In the genomic region with DNA sequence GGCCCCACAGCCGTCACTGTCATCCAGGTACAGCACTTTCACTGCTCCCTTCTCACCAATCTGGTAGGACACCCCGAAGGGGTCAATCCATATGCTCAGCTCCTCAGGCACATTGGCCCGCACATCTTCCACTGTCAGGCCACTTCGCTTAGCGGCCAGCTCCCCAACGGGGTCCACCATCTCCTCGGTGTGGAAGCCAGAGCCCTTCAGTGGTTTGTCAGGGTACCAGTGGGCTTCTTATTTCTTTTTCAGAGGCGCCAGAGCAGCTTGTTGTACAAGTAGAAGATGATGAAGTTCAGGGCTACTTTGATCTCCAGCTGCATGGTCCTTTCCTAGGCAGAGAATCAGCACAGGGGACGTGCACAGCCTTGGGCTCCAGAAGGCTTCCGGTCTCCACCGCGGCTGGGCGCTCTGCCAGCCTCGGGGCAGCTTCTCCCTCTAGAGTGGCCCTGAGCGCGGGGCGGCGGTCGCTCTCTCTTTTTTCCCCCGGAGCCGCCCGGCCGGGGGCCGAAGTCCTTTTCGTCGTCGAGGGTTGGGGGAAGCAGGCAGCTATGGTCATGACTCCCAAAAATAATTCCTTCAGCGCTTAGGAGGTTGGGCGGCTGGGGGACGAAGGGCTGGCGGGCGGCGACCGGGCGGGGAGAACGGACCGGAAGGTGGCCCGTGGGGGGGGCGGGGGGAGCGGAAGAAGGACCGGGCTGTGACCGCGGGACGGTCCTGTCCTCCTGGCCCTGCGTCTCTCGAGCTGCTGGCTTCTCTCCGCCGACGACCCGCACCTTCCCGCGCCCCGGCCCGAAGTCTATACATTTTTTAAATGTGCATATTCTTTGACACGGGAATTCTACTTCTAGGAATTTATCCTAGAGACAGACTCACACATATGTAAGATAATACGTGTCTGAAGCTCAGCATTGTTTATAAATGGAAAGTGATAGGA, we compare ENCODE assay signal across 1 cellular context.
TF ChIP-seq lines count a peak whose summit lies in the region.

No MANE protein-coding gene starts in this region.

TF ChIP-seq in K562, 482 proteins besides CTCF, POLR2A, EP300 and RAD21 (continued from another document and continues in another):
- TF ChIP-seq, protein P1, sequence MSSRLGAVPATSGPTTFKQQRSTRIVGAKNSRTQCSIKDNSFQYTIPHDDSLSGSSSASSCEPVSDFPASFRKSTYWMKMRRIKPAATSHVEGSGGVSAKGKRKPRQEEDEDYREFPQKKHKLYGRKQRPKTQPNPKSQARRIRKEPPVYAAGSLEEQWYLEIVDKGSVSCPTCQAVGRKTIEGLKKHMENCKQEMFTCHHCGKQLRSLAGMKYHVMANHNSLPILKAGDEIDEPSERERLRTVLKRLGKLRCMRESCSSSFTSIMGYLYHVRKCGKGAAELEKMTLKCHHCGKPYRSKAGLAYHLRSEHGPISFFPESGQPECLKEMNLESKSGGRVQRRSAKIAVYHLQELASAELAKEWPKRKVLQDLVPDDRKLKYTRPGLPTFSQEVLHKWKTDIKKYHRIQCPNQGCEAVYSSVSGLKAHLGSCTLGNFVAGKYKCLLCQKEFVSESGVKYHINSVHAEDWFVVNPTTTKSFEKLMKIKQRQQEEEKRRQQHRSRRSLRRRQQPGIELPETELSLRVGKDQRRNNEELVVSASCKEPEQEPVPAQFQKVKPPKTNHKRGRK (tag; IDR thresholded peaks at IDR 0.05): no peak
- TF ChIP-seq TRIM24 (IDR thresholded peaks at IDR 0.05) (no peak; a peak in 2 of 4 replicates), FOXJ2 (tag; IDR thresholded peaks at IDR 0.05) (no peak), KDM5B (IDR thresholded peaks at IDR 0.05; ENCODE audit: insufficient replicate concordance, low read depth, low read length) (peak; percentile 67), ZNF175 (CRISPR knock-in tag; IDR thresholded peaks at IDR 0.05; ENCODE audit: low read depth) (peak; percentile 71; the same call in 1 of the 2 replicates), POLR2G (IDR thresholded peaks at IDR 0.05; ENCODE audit: low read depth, low read length) (peak; percentile 92), SUPT5H (IDR thresholded peaks at IDR 0.05) (peak; percentile 77), NR3C1 (CRISPR knock-in tag; IDR thresholded peaks at IDR 0.05) (no peak), TOE1 (IDR thresholded peaks at IDR 0.05; ENCODE audit: borderline replicate concordance) (peak; percentile 53; the same call in 1 of the 2 replicates), TOE1 (CRISPR knock-in tag; IDR thresholded peaks at IDR 0.05; ENCODE audit: borderline replicate concordance, low read depth) (0 out of 2 replicates have a peak, but pooled peaks have one; percentile 15), RUNX1 (IDR thresholded peaks at IDR 0.05; ENCODE audit: low read depth) (no peak), RBM34 (IDR thresholded peaks at IDR 0.05; ENCODE audit: borderline replicate concordance, insufficient read depth, low read length) (no peak), RBM22 (IDR thresholded peaks at IDR 0.05; ENCODE audit: low read depth, low read length, poor library complexity, severe bottlenecking) (no peak), ZNF140 (CRISPR knock-in tag; IDR thresholded peaks at IDR 0.05) (no peak), CREM (IDR thresholded peaks at IDR 0.05; ENCODE audit: low read depth) (peak; percentile 62; the same call in 1 of the 2 replicates), SETDB1 (IDR thresholded peaks at IDR 0.05; ENCODE audit: low read length) (no peak), YY1 (IDR thresholded peaks at IDR 0.05; ENCODE audit: borderline replicate concordance in 1 of 3, control insufficient read depth in 1 of 3, extremely low read depth in 1 of 3, insufficient read depth in 3 of 3, insufficient read length in 1 of 3, insufficient replicate concordance in 2 of 3, low read depth in 1 of 3, low read length in 2 of 3) (peak in 1 of 3 experiments; percentile 12), GABPA (tag; conservative IDR thresholded peaks at IDR 0.05; ENCODE audit: low read depth) (peak; percentile 99), SMAD3 (CRISPR knock-in tag; conservative IDR thresholded peaks at IDR 0.05) (no peak), HDGF (IDR thresholded peaks at IDR 0.05) (no peak), CREB1 (IDR thresholded peaks at IDR 0.05) (no peak), CREB1 (CRISPR knock-in tag; IDR thresholded peaks at IDR 0.05) (no peak), CBX2 (IDR thresholded peaks at IDR 0.05; ENCODE audit: insufficient read depth, low read length, poor library complexity, severe bottlenecking) (no peak), FOXM1 (IDR thresholded peaks at IDR 0.05; ENCODE audit: low read depth) (no peak), FOXM1 (CRISPR knock-in tag; IDR thresholded peaks at IDR 0.05; ENCODE audit: low read depth) (peak; percentile 79), PHF20 (IDR thresholded peaks at IDR 0.05; ENCODE audit: partially characterized antibody) (peak; percentile 56), HMG20A (CRISPR knock-in tag; conservative IDR thresholded peaks at IDR 0.05) (no peak), CHD2 (IDR thresholded peaks at IDR 0.05; ENCODE audit: low read depth, low read length) (peak; percentile 49; the same call in 1 of the 2 replicates)
- TF ChIP-seq, protein P2, sequence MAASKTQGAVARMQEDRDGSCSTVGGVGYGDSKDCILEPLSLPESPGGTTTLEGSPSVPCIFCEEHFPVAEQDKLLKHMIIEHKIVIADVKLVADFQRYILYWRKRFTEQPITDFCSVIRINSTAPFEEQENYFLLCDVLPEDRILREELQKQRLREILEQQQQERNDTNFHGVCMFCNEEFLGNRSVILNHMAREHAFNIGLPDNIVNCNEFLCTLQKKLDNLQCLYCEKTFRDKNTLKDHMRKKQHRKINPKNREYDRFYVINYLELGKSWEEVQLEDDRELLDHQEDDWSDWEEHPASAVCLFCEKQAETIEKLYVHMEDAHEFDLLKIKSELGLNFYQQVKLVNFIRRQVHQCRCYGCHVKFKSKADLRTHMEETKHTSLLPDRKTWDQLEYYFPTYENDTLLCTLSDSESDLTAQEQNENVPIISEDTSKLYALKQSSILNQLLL (CRISPR knock-in tag; IDR thresholded peaks at IDR 0.05; ENCODE audit: borderline replicate concordance): no peak
- TF ChIP-seq, protein P3, sequence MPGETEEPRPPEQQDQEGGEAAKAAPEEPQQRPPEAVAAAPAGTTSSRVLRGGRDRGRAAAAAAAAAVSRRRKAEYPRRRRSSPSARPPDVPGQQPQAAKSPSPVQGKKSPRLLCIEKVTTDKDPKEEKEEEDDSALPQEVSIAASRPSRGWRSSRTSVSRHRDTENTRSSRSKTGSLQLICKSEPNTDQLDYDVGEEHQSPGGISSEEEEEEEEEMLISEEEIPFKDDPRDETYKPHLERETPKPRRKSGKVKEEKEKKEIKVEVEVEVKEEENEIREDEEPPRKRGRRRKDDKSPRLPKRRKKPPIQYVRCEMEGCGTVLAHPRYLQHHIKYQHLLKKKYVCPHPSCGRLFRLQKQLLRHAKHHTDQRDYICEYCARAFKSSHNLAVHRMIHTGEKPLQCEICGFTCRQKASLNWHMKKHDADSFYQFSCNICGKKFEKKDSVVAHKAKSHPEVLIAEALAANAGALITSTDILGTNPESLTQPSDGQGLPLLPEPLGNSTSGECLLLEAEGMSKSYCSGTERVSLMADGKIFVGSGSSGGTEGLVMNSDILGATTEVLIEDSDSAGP (CRISPR knock-in tag; IDR thresholded peaks at IDR 0.05): no peak
- TF ChIP-seq, protein P4, sequence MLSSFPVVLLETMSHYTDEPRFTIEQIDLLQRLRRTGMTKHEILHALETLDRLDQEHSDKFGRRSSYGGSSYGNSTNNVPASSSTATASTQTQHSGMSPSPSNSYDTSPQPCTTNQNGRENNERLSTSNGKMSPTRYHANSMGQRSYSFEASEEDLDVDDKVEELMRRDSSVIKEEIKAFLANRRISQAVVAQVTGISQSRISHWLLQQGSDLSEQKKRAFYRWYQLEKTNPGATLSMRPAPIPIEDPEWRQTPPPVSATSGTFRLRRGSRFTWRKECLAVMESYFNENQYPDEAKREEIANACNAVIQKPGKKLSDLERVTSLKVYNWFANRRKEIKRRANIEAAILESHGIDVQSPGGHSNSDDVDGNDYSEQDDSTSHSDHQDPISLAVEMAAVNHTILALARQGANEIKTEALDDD (IDR thresholded peaks at IDR 0.05): no peak
- TF ChIP-seq, protein P5, sequence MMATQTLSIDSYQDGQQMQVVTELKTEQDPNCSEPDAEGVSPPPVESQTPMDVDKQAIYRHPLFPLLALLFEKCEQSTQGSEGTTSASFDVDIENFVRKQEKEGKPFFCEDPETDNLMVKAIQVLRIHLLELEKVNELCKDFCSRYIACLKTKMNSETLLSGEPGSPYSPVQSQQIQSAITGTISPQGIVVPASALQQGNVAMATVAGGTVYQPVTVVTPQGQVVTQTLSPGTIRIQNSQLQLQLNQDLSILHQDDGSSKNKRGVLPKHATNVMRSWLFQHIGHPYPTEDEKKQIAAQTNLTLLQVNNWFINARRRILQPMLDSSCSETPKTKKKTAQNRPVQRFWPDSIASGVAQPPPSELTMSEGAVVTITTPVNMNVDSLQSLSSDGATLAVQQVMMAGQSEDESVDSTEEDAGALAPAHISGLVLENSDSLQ (IDR thresholded peaks at IDR 0.05): no peak
- TF ChIP-seq, protein P6, sequence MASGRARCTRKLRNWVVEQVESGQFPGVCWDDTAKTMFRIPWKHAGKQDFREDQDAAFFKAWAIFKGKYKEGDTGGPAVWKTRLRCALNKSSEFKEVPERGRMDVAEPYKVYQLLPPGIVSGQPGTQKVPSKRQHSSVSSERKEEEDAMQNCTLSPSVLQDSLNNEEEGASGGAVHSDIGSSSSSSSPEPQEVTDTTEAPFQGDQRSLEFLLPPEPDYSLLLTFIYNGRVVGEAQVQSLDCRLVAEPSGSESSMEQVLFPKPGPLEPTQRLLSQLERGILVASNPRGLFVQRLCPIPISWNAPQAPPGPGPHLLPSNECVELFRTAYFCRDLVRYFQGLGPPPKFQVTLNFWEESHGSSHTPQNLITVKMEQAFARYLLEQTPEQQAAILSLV (tag; IDR thresholded peaks at IDR 0.05): no peak
- TF ChIP-seq, protein P7, sequence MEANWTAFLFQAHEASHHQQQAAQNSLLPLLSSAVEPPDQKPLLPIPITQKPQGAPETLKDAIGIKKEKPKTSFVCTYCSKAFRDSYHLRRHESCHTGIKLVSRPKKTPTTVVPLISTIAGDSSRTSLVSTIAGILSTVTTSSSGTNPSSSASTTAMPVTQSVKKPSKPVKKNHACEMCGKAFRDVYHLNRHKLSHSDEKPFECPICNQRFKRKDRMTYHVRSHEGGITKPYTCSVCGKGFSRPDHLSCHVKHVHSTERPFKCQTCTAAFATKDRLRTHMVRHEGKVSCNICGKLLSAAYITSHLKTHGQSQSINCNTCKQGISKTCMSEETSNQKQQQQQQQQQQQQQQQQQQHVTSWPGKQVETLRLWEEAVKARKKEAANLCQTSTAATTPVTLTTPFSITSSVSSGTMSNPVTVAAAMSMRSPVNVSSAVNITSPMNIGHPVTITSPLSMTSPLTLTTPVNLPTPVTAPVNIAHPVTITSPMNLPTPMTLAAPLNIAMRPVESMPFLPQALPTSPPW (CRISPR knock-in tag; IDR thresholded peaks at IDR 0.05): peak; percentile 100
- TF ChIP-seq, protein P8, sequence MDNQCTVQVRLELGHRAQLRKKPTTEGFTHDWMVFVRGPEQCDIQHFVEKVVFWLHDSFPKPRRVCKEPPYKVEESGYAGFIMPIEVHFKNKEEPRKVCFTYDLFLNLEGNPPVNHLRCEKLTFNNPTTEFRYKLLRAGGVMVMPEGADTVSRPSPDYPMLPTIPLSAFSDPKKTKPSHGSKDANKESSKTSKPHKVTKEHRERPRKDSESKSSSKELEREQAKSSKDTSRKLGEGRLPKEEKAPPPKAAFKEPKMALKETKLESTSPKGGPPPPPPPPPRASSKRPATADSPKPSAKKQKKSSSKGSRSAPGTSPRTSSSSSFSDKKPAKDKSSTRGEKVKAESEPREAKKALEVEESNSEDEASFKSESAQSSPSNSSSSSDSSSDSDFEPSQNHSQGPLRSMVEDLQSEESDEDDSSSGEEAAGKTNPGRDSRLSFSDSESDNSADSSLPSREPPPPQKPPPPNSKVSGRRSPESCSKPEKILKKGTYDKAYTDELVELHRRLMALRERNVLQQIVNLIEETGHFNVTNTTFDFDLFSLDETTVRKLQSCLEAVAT (IDR thresholded peaks at IDR 0.05): 0 out of 4 replicates have a peak, but pooled peaks of 1 of the 2 experiments have one; percentile 26
- TF ChIP-seq, protein P9, sequence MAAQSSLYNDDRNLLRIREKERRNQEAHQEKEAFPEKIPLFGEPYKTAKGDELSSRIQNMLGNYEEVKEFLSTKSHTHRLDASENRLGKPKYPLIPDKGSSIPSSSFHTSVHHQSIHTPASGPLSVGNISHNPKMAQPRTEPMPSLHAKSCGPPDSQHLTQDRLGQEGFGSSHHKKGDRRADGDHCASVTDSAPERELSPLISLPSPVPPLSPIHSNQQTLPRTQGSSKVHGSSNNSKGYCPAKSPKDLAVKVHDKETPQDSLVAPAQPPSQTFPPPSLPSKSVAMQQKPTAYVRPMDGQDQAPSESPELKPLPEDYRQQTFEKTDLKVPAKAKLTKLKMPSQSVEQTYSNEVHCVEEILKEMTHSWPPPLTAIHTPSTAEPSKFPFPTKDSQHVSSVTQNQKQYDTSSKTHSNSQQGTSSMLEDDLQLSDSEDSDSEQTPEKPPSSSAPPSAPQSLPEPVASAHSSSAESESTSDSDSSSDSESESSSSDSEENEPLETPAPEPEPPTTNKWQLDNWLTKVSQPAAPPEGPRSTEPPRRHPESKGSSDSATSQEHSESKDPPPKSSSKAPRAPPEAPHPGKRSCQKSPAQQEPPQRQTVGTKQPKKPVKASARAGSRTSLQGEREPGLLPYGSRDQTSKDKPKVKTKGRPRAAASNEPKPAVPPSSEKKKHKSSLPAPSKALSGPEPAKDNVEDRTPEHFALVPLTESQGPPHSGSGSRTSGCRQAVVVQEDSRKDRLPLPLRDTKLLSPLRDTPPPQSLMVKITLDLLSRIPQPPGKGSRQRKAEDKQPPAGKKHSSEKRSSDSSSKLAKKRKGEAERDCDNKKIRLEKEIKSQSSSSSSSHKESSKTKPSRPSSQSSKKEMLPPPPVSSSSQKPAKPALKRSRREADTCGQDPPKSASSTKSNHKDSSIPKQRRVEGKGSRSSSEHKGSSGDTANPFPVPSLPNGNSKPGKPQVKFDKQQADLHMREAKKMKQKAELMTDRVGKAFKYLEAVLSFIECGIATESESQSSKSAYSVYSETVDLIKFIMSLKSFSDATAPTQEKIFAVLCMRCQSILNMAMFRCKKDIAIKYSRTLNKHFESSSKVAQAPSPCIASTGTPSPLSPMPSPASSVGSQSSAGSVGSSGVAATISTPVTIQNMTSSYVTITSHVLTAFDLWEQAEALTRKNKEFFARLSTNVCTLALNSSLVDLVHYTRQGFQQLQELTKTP (IDR thresholded peaks at IDR 0.05; ENCODE audit: low read depth in 1 of 2, partially characterized antibody in 2 of 2): peak in 1 of 2 experiments; percentile 14
- TF ChIP-seq, protein P10, sequence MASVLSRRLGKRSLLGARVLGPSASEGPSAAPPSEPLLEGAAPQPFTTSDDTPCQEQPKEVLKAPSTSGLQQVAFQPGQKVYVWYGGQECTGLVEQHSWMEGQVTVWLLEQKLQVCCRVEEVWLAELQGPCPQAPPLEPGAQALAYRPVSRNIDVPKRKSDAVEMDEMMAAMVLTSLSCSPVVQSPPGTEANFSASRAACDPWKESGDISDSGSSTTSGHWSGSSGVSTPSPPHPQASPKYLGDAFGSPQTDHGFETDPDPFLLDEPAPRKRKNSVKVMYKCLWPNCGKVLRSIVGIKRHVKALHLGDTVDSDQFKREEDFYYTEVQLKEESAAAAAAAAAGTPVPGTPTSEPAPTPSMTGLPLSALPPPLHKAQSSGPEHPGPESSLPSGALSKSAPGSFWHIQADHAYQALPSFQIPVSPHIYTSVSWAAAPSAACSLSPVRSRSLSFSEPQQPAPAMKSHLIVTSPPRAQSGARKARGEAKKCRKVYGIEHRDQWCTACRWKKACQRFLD (CRISPR knock-in tag; IDR thresholded peaks at IDR 0.05): no peak; the same call in 1 of the 2 replicates
